ENCODE assay signal across 8 cellular contexts in the genomic region with DNA sequence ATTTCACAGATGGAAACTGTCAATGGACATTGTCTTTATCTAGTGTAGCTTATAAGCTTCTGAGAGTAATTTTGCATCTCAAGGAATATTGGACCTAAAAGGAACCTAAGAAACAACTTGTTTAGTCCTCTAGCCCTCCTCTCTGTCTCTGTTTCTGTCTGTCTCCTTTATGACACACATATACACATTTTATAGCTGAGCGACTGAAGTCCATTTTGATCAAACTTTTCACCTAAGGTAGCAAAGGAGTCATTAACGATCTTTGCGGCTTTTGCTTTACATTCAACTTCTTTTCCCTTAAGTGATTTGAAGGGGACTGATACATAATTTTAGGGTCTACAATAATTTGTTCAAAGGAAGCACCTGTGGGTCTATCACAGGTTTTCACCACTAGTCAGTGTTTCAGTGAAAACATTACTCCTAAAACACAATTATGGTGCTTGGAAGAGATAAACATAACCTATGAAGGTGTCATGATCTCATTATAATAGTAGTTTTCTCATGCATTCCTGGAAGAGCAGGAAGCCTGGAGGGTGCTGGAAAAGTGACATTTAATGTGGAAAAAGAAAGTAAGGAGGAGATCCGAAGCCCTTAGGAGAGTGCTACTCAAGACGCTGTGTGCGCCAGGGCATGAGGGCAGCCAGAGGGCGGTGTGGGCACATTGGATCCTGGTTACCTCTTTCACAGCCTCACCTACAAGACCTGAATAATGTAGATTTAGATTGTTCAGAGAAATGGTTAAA.
DNase-seq lines count a peak whose midpoint lies in the region; ATAC-seq and TF ChIP-seq lines count a peak whose summit lies in the region.

No MANE protein-coding gene starts in this region.

- peak; percentile 9 for DNase-seq in 8988T
- DNase-seq in NT2/D1 (ENCODE audit: low read depth, low spot score): peak; percentile 61
- DNase-seq in activated T-helper 1 cell treated with anti-CD3 and anti-CD28 coated beads, Interleukin-12 subunit alpha, Interleukin-12 subunit beta, Interleukin-2, Interleukin-4 antibody, amounts not matched to agents 30 ng/mL and 10 ng/mL and 1 ng/mL, durations not matched to agents 14 hours and 24 hours and 36 hours (ENCODE audit: low spot score): peak; percentile 20
- peak; percentile 23 to 60 for DNase-seq in foreskin keratinocyte
- DNase-seq in sciatic nerve (ENCODE audit: low spot score): no peak

- no peak overlapping the region for H3K4me3 ChIP-seq in NT2/D1 (ENCODE audit: insufficient read length, low read depth)

- H3K27me3 ChIP-seq in NT2/D1 (ENCODE audit: insufficient read depth, insufficient read length) (no peaks in the 10 kb centered on the region), foreskin keratinocyte (no peaks in the 10 kb centered on the region)

- no peaks in the 10 kb centered on the region for H3K9me3 Mint-ChIP-seq in activated T-helper 1 cell treated with anti-CD3 and anti-CD28 coated beads, Interleukin-12 subunit alpha, Interleukin-12 subunit beta, Interleukin-2, Interleukin-4 antibody, amounts not matched to agents 30 ng/mL and 10 ng/mL and 1 ng/mL, durations not matched to agents 14 hours and 24 hours and 36 hours

- no peaks in the 10 kb centered on the region for H3K27me3 Mint-ChIP-seq in activated T-helper 1 cell treated with anti-CD3 and anti-CD28 coated beads, Interleukin-12 subunit alpha, Interleukin-12 subunit beta, Interleukin-2, Interleukin-4 antibody, amounts not matched to agents 30 ng/mL and 10 ng/mL and 1 ng/mL, durations not matched to agents 14 hours and 24 hours and 36 hours (ENCODE audit: insufficient read depth)

- no peaks in the 10 kb centered on the region for H3K36me3 ChIP-seq in NT2/D1 (ENCODE audit: insufficient read depth, insufficient read length, low read length)

- H3K9me3 ChIP-seq in NT2/D1 (ENCODE audit: insufficient read depth, low read length): no peaks in the 10 kb centered on the region

- peak; percentile 93 for TF ChIP-seq CTCF in foreskin keratinocyte (conservative IDR thresholded peaks at IDR 0.05)

- intact Hi-C loops in activated T-helper 1 cell treated with anti-CD3 and anti-CD28 coated beads, Interleukin-12 subunit alpha, Interleukin-12 subunit beta, Interleukin-2, Interleukin-4 antibody, amounts not matched to agents 30 ng/mL and 10 ng/mL and 1 ng/mL, durations not matched to agents 14 hours and 24 hours and 36 hours (cut with micrococcal nuclease): loop anchor here (1.0 to 5.0 kb wide), 5 partner anchors 92 to 354 kb away; a partner anchor contains a TSS
- intact Hi-C loops in sciatic nerve (cut with DNase I): no loop called here

- no peak overlapping the region for H3K4me3 Mint-ChIP-seq in activated T-helper 1 cell treated with anti-CD3 and anti-CD28 coated beads, Interleukin-12 subunit alpha, Interleukin-12 subunit beta, Interleukin-2, Interleukin-4 antibody, amounts not matched to agents 30 ng/mL and 10 ng/mL and 1 ng/mL, durations not matched to agents 14 hours and 24 hours and 36 hours

- peaks cover 7% of the 10 kb centered on the region for H3K4me1 Mint-ChIP-seq in activated T-helper 1 cell treated with anti-CD3 and anti-CD28 coated beads, Interleukin-12 subunit alpha, Interleukin-12 subunit beta, Interleukin-2, Interleukin-4 antibody, amounts not matched to agents 30 ng/mL and 10 ng/mL and 1 ng/mL, durations not matched to agents 14 hours and 24 hours and 36 hours (ENCODE audit: low read depth)

- peaks cover 2% of the 10 kb centered on the region for H3K36me3 Mint-ChIP-seq in activated T-helper 1 cell treated with anti-CD3 and anti-CD28 coated beads, Interleukin-12 subunit alpha, Interleukin-12 subunit beta, Interleukin-2, Interleukin-4 antibody, amounts not matched to agents 30 ng/mL and 10 ng/mL and 1 ng/mL, durations not matched to agents 14 hours and 24 hours and 36 hours (ENCODE audit: low read depth)

- no peak overlapping the region for H3K27ac ChIP-seq in foreskin keratinocyte

- H3K27ac Mint-ChIP-seq in activated T-helper 1 cell treated with anti-CD3 and anti-CD28 coated beads, Interleukin-12 subunit alpha, Interleukin-12 subunit beta, Interleukin-2, Interleukin-4 antibody, amounts not matched to agents 30 ng/mL and 10 ng/mL and 1 ng/mL, durations not matched to agents 14 hours and 24 hours and 36 hours: peak overlapping the region; percentile 36

- no peaks in the 10 kb centered on the region for H3K4me1 ChIP-seq in NT2/D1 (ENCODE audit: insufficient read depth, insufficient read length)
- H3K4me1 ChIP-seq in foreskin keratinocyte: no peaks in the 10 kb centered on the region

- ATAC-seq in GM18909 (IDR thresholded peaks at IDR 0.05; ENCODE audit: poor library complexity, unreplicated experiment) (peak; percentile 43), foreskin keratinocyte (peak; percentile 84), sciatic nerve (peak; percentile 75), HG03565 (IDR thresholded peaks at IDR 0.05; ENCODE audit: unreplicated experiment) (no peak), HG03039 (IDR thresholded peaks at IDR 0.05; ENCODE audit: unreplicated experiment) (no peak)

- no peak overlapping the region for H3K9ac ChIP-seq in NT2/D1 (ENCODE audit: insufficient read length, low read depth)

Comparison
In these comparisons a context has a peak if more than half of its experiments do, and no peak if none do; other contexts are left out.
1. ATAC-seq: peak in GM18909 (single experiment), foreskin keratinocyte (single experiment) and sciatic nerve (single experiment); none in HG03565 (single experiment) and HG03039 (single experiment).